Comparison of ENCODE assay signal across 2 cellular contexts in genomic region chr22:39973656-39974055, GRCh38.
TF ChIP-seq lines count a peak whose summit lies in the region.

No MANE protein-coding gene starts in this region.

TF ChIP-seq in GM23338, 12 proteins besides CTCF, POLR2A, EP300 and RAD21:
- TF ChIP-seq JUNB (IDR thresholded peaks at IDR 0.05; ENCODE audit: unreplicated experiment) (no peak), CREB1 (CRISPR knock-in tag; IDR thresholded peaks at IDR 0.05; ENCODE audit: low read depth) (no peak), POLR2AphosphoS5 (IDR thresholded peaks at IDR 0.05; ENCODE audit: low read depth) (no peak), EZH2phosphoT487 (IDR thresholded peaks at IDR 0.05; ENCODE audit: unreplicated experiment) (no peak), EZH2 (IDR thresholded peaks at IDR 0.05; ENCODE audit: low read depth, unreplicated experiment) (no peak), ZNF114 (CRISPR knock-in tag; IDR thresholded peaks at IDR 0.05) (no peak), STAT1 (IDR thresholded peaks at IDR 0.05; ENCODE audit: unreplicated experiment) (no peak), ZNF331 (CRISPR knock-in tag; IDR thresholded peaks at IDR 0.05; ENCODE audit: low read depth) (no peak), REST (IDR thresholded peaks at IDR 0.05; ENCODE audit: unreplicated experiment) (no peak), ZNF462 (CRISPR knock-in tag; IDR thresholded peaks at IDR 0.05) (no peak)

TF ChIP-seq in K562, 482 proteins besides CTCF, POLR2A, EP300 and RAD21:
- TF ChIP-seq CHD1 (IDR thresholded peaks at IDR 0.05; ENCODE audit: low read length) (no peak), POLR2AphosphoS2 (IDR thresholded peaks at IDR 0.05; ENCODE audit: low read length) (peak; percentile 29; the same call in 1 of the 2 replicates)
TF ChIP-seq in K562: peak in this region for 1.
